ENCODE assay signal across 11 cellular contexts in the genomic region with DNA sequence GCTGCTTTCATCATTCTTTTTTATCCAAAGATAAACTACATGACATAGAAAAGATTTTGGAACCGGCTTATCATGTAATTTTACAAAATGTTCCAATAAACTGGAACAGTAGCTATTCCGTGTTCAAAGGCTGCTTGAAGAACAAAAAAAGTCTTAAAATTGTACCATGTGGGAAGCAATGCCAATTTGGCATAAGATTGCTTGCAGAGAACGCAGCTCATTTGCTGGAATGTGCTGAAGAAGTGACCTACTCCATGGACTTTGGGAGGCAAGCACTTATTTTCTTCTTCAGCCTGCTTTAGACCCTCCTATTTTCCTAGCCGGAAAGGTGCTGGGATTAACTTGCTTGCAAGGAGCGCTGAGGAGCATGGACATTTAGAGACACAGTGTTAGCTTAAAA.
"Had no signal": no experiment of that assay in that cellular context is flagged by ENCODE, and none has a peak within 500 bp of the region (broad histone marks: within the 10 kb centered on the region; RNA-seq: fewer than 3 reads in every experiment).

No MANE protein-coding gene starts in this region.

- H3K36me3 ChIP-seq: cardiac muscle cell, colonic mucosa, gastrocnemius medialis had no signal

- H3K4me3 ChIP-seq: cardiac muscle cell, colonic mucosa, gastrocnemius medialis had no signal

- H3K9me3 ChIP-seq: colonic mucosa, gastrocnemius medialis had no signal

- H3K27ac ChIP-seq: cardiac muscle cell, colonic mucosa, gastrocnemius medialis had no signal

- H3K9me3 Mint-ChIP-seq: activated T-cell treated with anti-CD3 and anti-CD28 coated beads, Interleukin-2, amount 50 U/mL, for 72 hours had no signal

- H3K4me1 ChIP-seq: colonic mucosa, gastrocnemius medialis had no signal

- H3K4me3 Mint-ChIP-seq: activated CD4-positive, alpha-beta T cell treated with anti-CD3 and anti-CD28 coated beads for 36 hours had no signal

- H3K27ac Mint-ChIP-seq: activated CD4-positive, alpha-beta T cell treated with anti-CD3 and anti-CD28 coated beads for 36 hours; activated T-cell treated with anti-CD3 and anti-CD28 coated beads, Interleukin-2, amount 50 U/mL, for 72 hours had no signal

- H3K27me3 ChIP-seq: cardiac muscle cell, colonic mucosa, gastrocnemius medialis had no signal

- DNase-seq: activated CD4-positive, alpha-beta T cell treated with anti-CD3 and anti-CD28 coated beads for 36 hours; activated CD8-positive, alpha-beta memory T cell treated with anti-CD3 and anti-CD28 coated beads, Interleukin-2, amount 50 U/mL, for 4 hours; activated gamma-delta T cell treated with Interleukin-2 at 50 U/mL for 16 hours; activated T-cell treated with anti-CD3 and anti-CD28 coated beads, Interleukin-2, amount 50 U/mL, for 72 hours; colonic mucosa; effector CD4-positive, alpha-beta T cell; gastrocnemius medialis; retina; T1000; trophoblast cell had no signal
